1 cellular context compared by ENCODE assay signal in genomic region chr5:176650354-176650884, GRCh38.
TF ChIP-seq lines count a peak whose summit lies in the region.

No MANE protein-coding gene starts in this region.

TF ChIP-seq in K562, 482 proteins besides CTCF, POLR2A, EP300 and RAD21:
- TF ChIP-seq NFYB (IDR thresholded peaks at IDR 0.05; ENCODE audit: extremely low read depth, insufficient read length) (peak; percentile 25), CBFA2T2 (conservative IDR thresholded peaks at IDR 0.05) (peak; percentile 52), FOXK1 (CRISPR knock-in tag; IDR thresholded peaks at IDR 0.05; ENCODE audit: borderline replicate concordance) (no peak), ZNF232 (CRISPR knock-in tag; IDR thresholded peaks at IDR 0.05) (no peak), ZNF280B (CRISPR knock-in tag; IDR thresholded peaks at IDR 0.05) (no peak), SMC3 (conservative IDR thresholded peaks at IDR 0.05; ENCODE audit: insufficient read depth, low read depth, low read length) (no peak), SMARCA4 (IDR thresholded peaks at IDR 0.05) (no peak), CBFA2T3 (IDR thresholded peaks at IDR 0.05) (peak; percentile 68), FUS (optimal IDR thresholded peaks at IDR 0.05; ENCODE audit: low read depth, low read length) (no peak), ZKSCAN1 (IDR thresholded peaks at IDR 0.05; ENCODE audit: low read depth, low read length) (no peak)
